In genomic region chr13:82248713-82249112, GRCh38 we compare ENCODE assay signal across 32 cellular contexts.
"Had no signal": no experiment of that assay in that cellular context is flagged by ENCODE, and none has a peak within 500 bp of the region (broad histone marks: within the 10 kb centered on the region; RNA-seq: fewer than 3 reads in every experiment).

No MANE protein-coding gene starts in this region.

- H3K27ac ChIP-seq: ascending aorta, breast epithelium, cardiac muscle cell, colonic mucosa, epithelial cell of prostate, esophagus squamous epithelium, gastroesophageal sphincter, heart right ventricle, WERI-Rb-1 had no signal

- H3K9me3 Mint-ChIP-seq: activated CD4-positive, alpha-beta memory T cell treated with anti-CD3 and anti-CD28 coated beads for 36 hours; brain had no signal

- DNase-seq: activated B cell treated with CpG ODN at 0.5 μM for 24 hours; activated CD4-positive, alpha-beta memory T cell treated with anti-CD3 and anti-CD28 coated beads for 36 hours; activated CD4-positive, alpha-beta T cell treated with anti-CD3 and anti-CD28 coated beads for 48 hours; activated CD8-positive, alpha-beta memory T cell treated with anti-CD3 and anti-CD28 coated beads, Interleukin-2, amount 10 ng/mL, durations not matched to agents 7 days and 5 days; activated CD8-positive, alpha-beta memory T cell treated with anti-CD3 and anti-CD28 coated beads, Interleukin-2, amount 50 U/mL, for 4 hours; activated CD8-positive, alpha-beta T cell treated with anti-CD3 and anti-CD28 coated beads, Interleukin-2, amount 10 ng/mL, durations not matched to agents 7 days and 5 days; activated effector memory CD4-positive, alpha-beta T cell treated with anti-CD3 and anti-CD28 coated beads, Interleukin-2, amount 50 U/mL, for 16 hours; activated naive CD4-positive, alpha-beta T cell treated with anti-CD3 and anti-CD28 coated beads for 36 hours; activated naive CD8-positive, alpha-beta T cell treated with anti-CD3 and anti-CD28 coated beads, Interleukin-2, amount 10 ng/mL, durations not matched to agents 7 days and 5 days; activated T-cell treated with anti-CD3 and anti-CD28 coated beads, Interleukin-2, amount 50 U/mL, for 1 hour; activated T-cell treated with anti-CD3 and anti-CD28 coated beads, Interleukin-2, amount 50 U/mL, for 48 hours; central memory CD4-positive, alpha-beta T cell; cerebellar nuclear complex; colonic mucosa; effector CD8-positive, alpha-beta T cell; esophagus squamous epithelium; foreskin melanocyte; heart right ventricle; T-helper 17 cell; T1000; WERI-Rb-1 had no signal

- H3K27ac Mint-ChIP-seq: activated B cell treated with CpG ODN at 0.5 μM for 24 hours; activated CD4-positive, alpha-beta memory T cell treated with anti-CD3 and anti-CD28 coated beads for 36 hours; activated CD8-positive, alpha-beta memory T cell treated with anti-CD3 and anti-CD28 coated beads, Interleukin-2, amount 10 ng/mL, durations not matched to agents 7 days and 5 days; activated CD8-positive, alpha-beta T cell treated with anti-CD3 and anti-CD28 coated beads, Interleukin-2, amount 10 ng/mL, durations not matched to agents 7 days and 5 days; activated naive CD4-positive, alpha-beta T cell treated with anti-CD3 and anti-CD28 coated beads for 36 hours; activated naive CD4-positive, alpha-beta T cell treated with anti-CD3 and anti-CD28 coated beads, Interleukin-2, amount 50 U/mL, for 72 hours; activated naive CD8-positive, alpha-beta T cell treated with anti-CD3 and anti-CD28 coated beads, Interleukin-2, amount 10 ng/mL, durations not matched to agents 7 days and 5 days; activated T-helper 1 cell treated with anti-CD3 and anti-CD28 coated beads, Interleukin-12 subunit alpha, Interleukin-12 subunit beta, Interleukin-2, Interleukin-4 antibody, amounts not matched to agents 30 ng/mL and 10 ng/mL and 1 ng/mL, durations not matched to agents 14 hours and 24 hours and 36 hours; activated T-helper 2 cell treated with anti-CD3 and anti-CD28 coated beads, Interferon-gamma antibody, Interleukin-2, Interleukin-4, amounts not matched to agents 10 μg/mL and 5 μg/mL and 100 μg/mL, durations not matched to agents 14 hours and 24 hours and 36 hours; T-helper 17 cell; T-helper 2 cell treated with Interferon-gamma antibody and Interleukin-4, amounts not matched to agents 5 μg/mL and 100 μg/mL, for 36 hours had no signal

- H3K9me3 ChIP-seq: ascending aorta, breast epithelium, colonic mucosa, esophagus squamous epithelium, gastroesophageal sphincter had no signal

- H3K4me3 Mint-ChIP-seq: activated B cell treated with CpG ODN at 0.5 μM for 24 hours; activated CD4-positive, alpha-beta memory T cell treated with anti-CD3 and anti-CD28 coated beads for 36 hours; activated CD8-positive, alpha-beta memory T cell treated with anti-CD3 and anti-CD28 coated beads, Interleukin-2, amount 10 ng/mL, durations not matched to agents 7 days and 5 days; activated CD8-positive, alpha-beta T cell treated with anti-CD3 and anti-CD28 coated beads, Interleukin-2, amount 10 ng/mL, durations not matched to agents 7 days and 5 days; activated naive CD4-positive, alpha-beta T cell treated with anti-CD3 and anti-CD28 coated beads for 36 hours; activated naive CD8-positive, alpha-beta T cell treated with anti-CD3 and anti-CD28 coated beads, Interleukin-2, amount 10 ng/mL, durations not matched to agents 7 days and 5 days; activated T-helper 1 cell treated with anti-CD3 and anti-CD28 coated beads, Interleukin-12 subunit alpha, Interleukin-12 subunit beta, Interleukin-2, Interleukin-4 antibody, amounts not matched to agents 30 ng/mL and 10 ng/mL and 1 ng/mL, durations not matched to agents 14 hours and 24 hours and 36 hours; brain; T-helper 17 cell; T-helper 2 cell treated with Interferon-gamma antibody and Interleukin-4, amounts not matched to agents 5 μg/mL and 100 μg/mL, for 36 hours had no signal

- ATAC-seq: activated CD4-positive, CD25-positive, alpha-beta regulatory T cell treated with anti-CD3 and anti-CD28 coated beads, Interleukin-2, amount 50 U/mL, for 24 hours; activated CD8-positive, alpha-beta memory T cell treated with anti-CD3 and anti-CD28 coated beads, Interleukin-2, amount 10 ng/mL, durations not matched to agents 7 days and 5 days; activated CD8-positive, alpha-beta T cell treated with anti-CD3 and anti-CD28 coated beads, Interleukin-2, amount 10 ng/mL, durations not matched to agents 7 days and 5 days; activated naive CD4-positive, alpha-beta T cell treated with anti-CD3 and anti-CD28 coated beads, Interleukin-2, amount 50 U/mL, for 72 hours; gastroesophageal sphincter; heart right ventricle; T-helper 17 cell had no signal

- H3K27me3 ChIP-seq: ascending aorta, breast epithelium, cardiac muscle cell, colonic mucosa, esophagus squamous epithelium, gastroesophageal sphincter, heart right ventricle had no signal

- H3K4me1 ChIP-seq: ascending aorta, breast epithelium, colonic mucosa, esophagus squamous epithelium, gastroesophageal sphincter, heart right ventricle had no signal

- H3K27me3 Mint-ChIP-seq: activated B cell treated with CpG ODN at 0.5 μM for 24 hours; activated CD4-positive, alpha-beta memory T cell treated with anti-CD3 and anti-CD28 coated beads for 36 hours; activated CD8-positive, alpha-beta memory T cell treated with anti-CD3 and anti-CD28 coated beads, Interleukin-2, amount 10 ng/mL, durations not matched to agents 7 days and 5 days; activated naive CD8-positive, alpha-beta T cell treated with anti-CD3 and anti-CD28 coated beads, Interleukin-2, amount 10 ng/mL, durations not matched to agents 7 days and 5 days; brain; T-helper 17 cell had no signal

- H3K4me1 Mint-ChIP-seq: activated B cell treated with CpG ODN at 0.5 μM for 24 hours; activated CD8-positive, alpha-beta memory T cell treated with anti-CD3 and anti-CD28 coated beads, Interleukin-2, amount 10 ng/mL, durations not matched to agents 7 days and 5 days; activated naive CD8-positive, alpha-beta T cell treated with anti-CD3 and anti-CD28 coated beads, Interleukin-2, amount 10 ng/mL, durations not matched to agents 7 days and 5 days; brain; T-helper 17 cell had no signal

- H3K36me3 ChIP-seq: ascending aorta, breast epithelium, cardiac muscle cell, colonic mucosa, esophagus squamous epithelium, gastroesophageal sphincter, heart right ventricle, WERI-Rb-1 had no signal

- H3K4me3 ChIP-seq: ascending aorta, breast epithelium, cardiac muscle cell, colonic mucosa, esophagus squamous epithelium, gastroesophageal sphincter, heart right ventricle had no signal

- H3K36me3 Mint-ChIP-seq: activated CD4-positive, alpha-beta memory T cell treated with anti-CD3 and anti-CD28 coated beads for 36 hours; activated CD8-positive, alpha-beta memory T cell treated with anti-CD3 and anti-CD28 coated beads, Interleukin-2, amount 10 ng/mL, durations not matched to agents 7 days and 5 days; activated naive CD4-positive, alpha-beta T cell treated with anti-CD3 and anti-CD28 coated beads, Interleukin-2, amount 50 U/mL, for 72 hours; activated naive CD8-positive, alpha-beta T cell treated with anti-CD3 and anti-CD28 coated beads, Interleukin-2, amount 10 ng/mL, durations not matched to agents 7 days and 5 days; brain had no signal
